In the genomic region with DNA sequence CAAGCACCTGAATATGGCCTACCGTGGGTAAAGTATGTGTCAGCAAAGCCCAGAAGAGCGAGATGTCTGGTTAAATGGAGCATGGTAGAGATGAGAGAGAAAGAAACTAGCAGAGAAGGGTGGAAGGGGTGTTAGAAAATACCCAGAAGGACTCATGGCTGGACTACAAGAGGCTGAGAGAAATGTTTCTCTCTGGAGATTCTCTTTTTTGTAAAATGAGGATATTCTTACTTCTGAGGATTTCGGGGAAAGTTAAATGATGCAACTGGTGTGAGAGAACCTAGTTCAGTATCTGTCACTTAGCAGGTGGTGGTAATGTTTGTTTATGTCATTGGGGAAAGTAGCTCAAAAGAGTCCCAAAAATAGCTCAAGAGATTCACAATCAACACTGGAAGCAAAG, we compare ENCODE assay signal across 15 cellular contexts.
"Had no signal": no experiment of that assay in that cellular context is flagged by ENCODE, and none has a peak within 500 bp of the region (broad histone marks: within the 10 kb centered on the region; RNA-seq: fewer than 3 reads in every experiment).

No MANE protein-coding gene starts in this region.

- H3K4me1 Mint-ChIP-seq: activated CD4-positive, alpha-beta T cell treated with anti-CD3 and anti-CD28 coated beads, Interleukin-2, amount 10 ng/mL, durations not matched to agents 7 days and 5 days; nephron had no signal

- H3K4me1 ChIP-seq: adrenal gland, tibial artery, uterus had no signal

- DNase-seq: activated B cell treated with CpG ODN at 0.5 μM for 24 hours; activated CD4-positive, alpha-beta T cell treated with anti-CD3 and anti-CD28 coated beads, Interleukin-2, amount 10 ng/mL, durations not matched to agents 7 days and 5 days; activated CD8-positive, alpha-beta memory T cell treated with anti-CD3 and anti-CD28 coated beads for 24 hours; activated naive CD4-positive, alpha-beta T cell treated with anti-CD3 and anti-CD28 coated beads, Interleukin-2, amount 50 U/mL, for 16 hours; adrenal gland; hippocampal formation; left ventricle myocardium superior; mesendoderm; stimulated activated CD4-positive, alpha-beta T cell treated with anti-CD3 and anti-CD28 coated beads, Interleukin-12 subunit alpha, Interleukin-12 subunit beta, amount 100 ng/mL, for 4 hours; stimulated activated CD4-positive, alpha-beta T cell treated with anti-CD3 and anti-CD28 coated beads, Interleukin-2, amount 100 ng/mL, for 48 hours; stimulated activated CD8-positive, alpha-beta memory T cell treated with anti-CD3 and anti-CD28 coated beads, Interleukin-4, amount 100 ng/mL, for 48 hours; tibial artery; uterus had no signal

- H3K9me3 Mint-ChIP-seq: activated B cell treated with CpG ODN at 0.5 μM for 24 hours; activated CD4-positive, alpha-beta T cell treated with anti-CD3 and anti-CD28 coated beads, Interleukin-2, amount 10 ng/mL, durations not matched to agents 7 days and 5 days had no signal

- H3K27me3 Mint-ChIP-seq: activated B cell treated with CpG ODN at 0.5 μM for 24 hours; activated CD4-positive, alpha-beta T cell treated with anti-CD3 and anti-CD28 coated beads, Interleukin-2, amount 10 ng/mL, durations not matched to agents 7 days and 5 days had no signal

- H3K36me3 ChIP-seq: adrenal gland, tibial artery, uterus had no signal

- ATAC-seq: left ventricle myocardium superior had no signal

- H3K27me3 ChIP-seq: adrenal gland, tibial artery, uterus had no signal

- H3K4me3 Mint-ChIP-seq: activated B cell treated with CpG ODN at 0.5 μM for 24 hours; activated CD4-positive, alpha-beta T cell treated with anti-CD3 and anti-CD28 coated beads, Interleukin-2, amount 10 ng/mL, durations not matched to agents 7 days and 5 days; nephron had no signal

- H3K27ac Mint-ChIP-seq: activated B cell treated with CpG ODN at 0.5 μM for 24 hours; activated CD4-positive, alpha-beta T cell treated with anti-CD3 and anti-CD28 coated beads, Interleukin-2, amount 10 ng/mL, durations not matched to agents 7 days and 5 days; nephron had no signal

- H3K27ac ChIP-seq: adrenal gland, coronary artery, tibial artery, uterus had no signal

- H3K4me3 ChIP-seq: adrenal gland, coronary artery, tibial artery, uterus had no signal

- H3K9me3 ChIP-seq: adrenal gland, tibial artery, uterus had no signal
